ENCODE assay signal across 30 cellular contexts in the genomic region with DNA sequence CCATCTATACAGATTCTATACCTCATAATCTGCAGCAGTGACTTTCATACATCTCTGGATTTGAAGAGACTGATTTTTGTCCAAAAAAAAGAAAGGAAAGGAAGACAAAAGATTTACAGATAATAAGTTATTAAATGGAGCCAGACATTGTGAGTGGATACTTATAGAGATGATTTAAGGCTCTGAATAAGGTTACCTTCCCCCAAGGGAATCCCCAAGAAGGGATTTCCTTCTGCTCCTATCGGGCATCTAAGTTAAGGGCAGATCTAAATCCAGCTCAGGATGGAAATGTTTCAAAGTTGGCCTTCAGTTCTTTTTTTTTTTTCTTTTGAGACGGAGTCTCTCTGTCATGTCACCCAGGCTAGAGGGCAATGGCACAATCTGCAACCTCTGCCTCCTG.
"Had no signal": no experiment of that assay in that cellular context is flagged by ENCODE, and none has a peak within 500 bp of the region (broad histone marks: within the 10 kb centered on the region; RNA-seq: fewer than 3 reads in every experiment).

No MANE protein-coding gene starts in this region.

- H3K27me3 ChIP-seq: brain microvascular endothelial cell had no signal

- H3K27me3 Mint-ChIP-seq: central memory CD8-positive, alpha-beta T cell; effector memory CD8-positive, alpha-beta T cell had no signal

- H3K36me3 ChIP-seq: brain microvascular endothelial cell, WERI-Rb-1 had no signal

- ATAC-seq: activated CD4-positive, CD25-positive, alpha-beta regulatory T cell treated with anti-CD3 and anti-CD28 coated beads, Interleukin-2, amount 50 U/mL, for 24 hours; activated CD8-positive, alpha-beta T cell treated with anti-CD3 and anti-CD28 coated beads for 36 hours; activated T-cell treated with anti-CD3 and anti-CD28 coated beads, Interleukin-2, amount 50 U/mL, for 4 hours; activated T-helper 17 cell treated with anti-CD3 and anti-CD28 coated beads, Interleukin-2, amount 50 U/mL, for 72 hours; effector memory CD8-positive, alpha-beta T cell had no signal

- H3K4me3 ChIP-seq: coronary artery had no signal

- H3K4me3 Mint-ChIP-seq: activated B cell treated with CpG ODN at 0.5 μM for 24 hours; activated CD8-positive, alpha-beta T cell treated with anti-CD3 and anti-CD28 coated beads for 36 hours; activated naive CD8-positive, alpha-beta T cell; activated T-cell treated with anti-CD3 and anti-CD28 coated beads, Interleukin-2, amount 50 U/mL, for 4 hours; activated T-helper 17 cell treated with anti-CD3 and anti-CD28 coated beads, Interleukin-2, amount 50 U/mL, for 72 hours; central memory CD8-positive, alpha-beta T cell; effector memory CD8-positive, alpha-beta T cell had no signal

- H3K4me1 Mint-ChIP-seq: activated B cell treated with CpG ODN at 0.5 μM for 24 hours; activated T-helper 17 cell treated with anti-CD3 and anti-CD28 coated beads, Interleukin-2, amount 50 U/mL, for 72 hours had no signal

- H3K27ac ChIP-seq: brain microvascular endothelial cell, coronary artery, WERI-Rb-1 had no signal

- H3K9me3 Mint-ChIP-seq: activated B cell treated with CpG ODN at 0.5 μM for 24 hours; activated CD8-positive, alpha-beta T cell treated with anti-CD3 and anti-CD28 coated beads for 36 hours; activated T-cell treated with anti-CD3 and anti-CD28 coated beads, Interleukin-2, amount 50 U/mL, for 4 hours; activated T-helper 17 cell treated with anti-CD3 and anti-CD28 coated beads, Interleukin-2, amount 50 U/mL, for 72 hours; central memory CD8-positive, alpha-beta T cell; effector memory CD8-positive, alpha-beta T cell had no signal

- FAIRE-seq: astrocyte, bronchial epithelial cell, frontal cortex, TTC549 had no signal

- H3K27ac Mint-ChIP-seq: activated B cell treated with CpG ODN at 0.5 μM for 24 hours; activated CD8-positive, alpha-beta T cell treated with anti-CD3 and anti-CD28 coated beads for 36 hours; activated naive CD8-positive, alpha-beta T cell; activated T-helper 17 cell treated with anti-CD3 and anti-CD28 coated beads, Interleukin-2, amount 50 U/mL, for 72 hours; effector memory CD8-positive, alpha-beta T cell had no signal

- DNase-seq: activated B cell treated with CpG ODN at 0.5 μM for 24 hours; activated CD4-positive, alpha-beta T cell treated with anti-CD3 and anti-CD28 coated beads for 48 hours; activated CD4-positive, alpha-beta T cell treated with anti-CD3 and anti-CD28 coated beads, Interleukin-2, amount 50 U/mL, for 1 hour; activated CD4-positive, alpha-beta T cell treated with anti-CD3 and anti-CD28 coated beads, Interleukin-2, amount 50 U/mL, for 48 hours; activated CD8-positive, alpha-beta memory T cell treated with anti-CD3 and anti-CD28 coated beads for 24 hours; activated CD8-positive, alpha-beta T cell treated with anti-CD3 and anti-CD28 coated beads for 36 hours; activated effector memory CD4-positive, alpha-beta T cell treated with Interleukin-2 at 50 U/mL for 16 hours; activated gamma-delta T cell treated with Interleukin-2 at 50 U/mL for 16 hours; activated naive CD4-positive, alpha-beta T cell treated with anti-CD3 and anti-CD28 coated beads, Interleukin-2, amount 50 U/mL, for 16 hours; activated naive CD4-positive, alpha-beta T cell treated with Interleukin-2 at 50 U/mL for 16 hours; activated T-cell treated with anti-CD3 and anti-CD28 coated beads, Interleukin-2, amount 50 U/mL, for 4 hours; amniotic stem cell; anterior cingulate cortex; brain microvascular endothelial cell; dermis blood vessel endothelial cell; effector CD4-positive, alpha-beta T cell; effector memory CD8-positive, alpha-beta T cell; foreskin fibroblast; head of caudate nucleus; T-helper 2 cell; WERI-Rb-1 had no signal
